ENCODE assay signal across 14 cellular contexts in the genomic region with DNA sequence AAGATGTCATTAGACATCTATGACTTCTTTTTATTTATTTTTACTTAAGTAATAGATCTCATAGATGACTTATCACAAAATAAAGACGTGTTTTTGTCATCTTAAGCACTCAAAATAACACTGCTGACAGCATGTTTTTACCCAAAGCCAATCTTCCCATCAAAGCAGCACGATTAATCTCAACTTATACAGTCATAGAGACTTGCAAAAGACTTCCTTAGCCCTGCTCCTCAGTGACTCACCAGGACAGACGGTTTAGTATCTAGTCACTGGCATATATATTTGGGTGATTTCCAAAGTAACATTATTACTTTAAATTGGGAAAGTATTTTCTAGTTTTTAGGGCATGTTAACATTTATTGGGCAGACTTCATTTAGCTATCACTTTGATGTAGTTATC. TPM values are rescaled to one million over a fixed set of nuclear protein-coding genes. Genes with fewer than 3 reads are reported as not detected.
A peak's percentile ranks its signal among the peaks of the same experiment; 100 is the strongest.
DNase-seq lines count a peak whose midpoint lies in the region; ATAC-seq and FAIRE-seq lines count a peak whose summit lies in the region.
"Had no signal": no experiment of that assay in that cellular context is flagged by ENCODE, and none has a peak within 500 bp of the region (broad histone marks: within the 10 kb centered on the region; RNA-seq: fewer than 3 reads in every experiment).

No MANE protein-coding gene starts in this region.

- DNase-seq in activated T-cell treated with anti-CD3 and anti-CD28 coated beads, Interleukin-2, amount 50 U/mL, for 72 hours, result no peak
- no peak for DNase-seq in activated T-cell treated with anti-CD3 and anti-CD28 coated beads, Interleukin-2, amount 50 U/mL, for 1 hour
- DNase-seq in RCC 7860 (ENCODE audit: low spot score), result peak; percentile 57
- peak; percentile 64 for DNase-seq in fibroblast of peridontal ligament (ENCODE audit: extremely low read depth)
- peak; percentile 60 for DNase-seq in stromal cell of bone marrow (ENCODE audit: low read depth)
- DNase-seq in kidney glomerular epithelial cell (lab: John Stamatoyannopoulos, UW), result no peak
- DNase-seq in HT-29 (ENCODE audit: low spot score), result no peak
- DNase-seq: ACHN; foreskin melanocyte; left ventricle myocardium inferior; RPMI8226; stimulated activated CD4-positive, alpha-beta T cell treated with anti-CD3 and anti-CD28 coated beads, Interleukin-2, amount 100 ng/mL, for 24 hours had no signal

- H3K9me3 Mint-ChIP-seq in activated T-cell treated with anti-CD3 and anti-CD28 coated beads, Interleukin-2, amount 50 U/mL, for 72 hours, result no peaks in the 10 kb centered on the region

- peaks cover 43% of the 10 kb centered on the region for H3K27me3 Mint-ChIP-seq in activated T-cell treated with anti-CD3 and anti-CD28 coated beads, Interleukin-2, amount 50 U/mL, for 72 hours (ENCODE audit: low read depth)

- peak; percentile 54 to 79 for ATAC-seq in activated T-cell treated with anti-CD3 and anti-CD28 coated beads, Interleukin-2, amount 50 U/mL, for 72 hours (replicated peaks in 1 of 2)
- ATAC-seq in GM18861 (IDR thresholded peaks at IDR 0.05; ENCODE audit: unreplicated experiment), result no peak
- ATAC-seq: body of pancreas had no signal

- H3K36me3 Mint-ChIP-seq in activated T-cell treated with anti-CD3 and anti-CD28 coated beads, Interleukin-2, amount 50 U/mL, for 72 hours (ENCODE audit: insufficient read depth in 2 of 2), result no peaks in the 10 kb centered on the region

- no peak overlapping the region for H3K4me3 Mint-ChIP-seq in activated T-cell treated with anti-CD3 and anti-CD28 coated beads, Interleukin-2, amount 50 U/mL, for 72 hours

- no peak overlapping the region for H3K27ac Mint-ChIP-seq in activated T-cell treated with anti-CD3 and anti-CD28 coated beads, Interleukin-2, amount 50 U/mL, for 72 hours

- peaks cover 7% of the 10 kb centered on the region for H3K4me1 Mint-ChIP-seq in activated T-cell treated with anti-CD3 and anti-CD28 coated beads, Interleukin-2, amount 50 U/mL, for 72 hours (ENCODE audit: low read depth)

- peak; percentile 64 for FAIRE-seq in RCC 7860 (lab: Jason Lieb, UNC)

RNA-seq across cellular contexts. Expression of a gene that starts 3.8 kb away (rescaled TPM):
- not detected for total RNA-seq in activated T-cell treated with anti-CD3 and anti-CD28 coated beads, Interleukin-2, amount 50 U/mL, for 72 hours
- total RNA-seq in HT-29 (2014; rRNA removed; shearing (Covaris generic)), result not detected in 2 replicates
- total RNA-seq: left ventricle myocardium inferior had no signal

RNA-seq across cellular contexts. Expression of a gene that starts 10.7 kb away (rescaled TPM):
- total RNA-seq in activated T-cell treated with anti-CD3 and anti-CD28 coated beads, Interleukin-2, amount 50 U/mL, for 72 hours, result not detected
- total RNA-seq in HT-29 (2014; rRNA removed; shearing (Covaris generic)), result not detected in 2 replicates

RNA-seq across cellular contexts. Expression of a gene that starts 30.0 kb away (rescaled TPM):
- total RNA-seq in activated T-cell treated with anti-CD3 and anti-CD28 coated beads, Interleukin-2, amount 50 U/mL, for 72 hours, result 10 to 100 TPM; 15.8 to 20.3 TPM
- 7.9 and 17.4 TPM in 2 replicates for total RNA-seq in HT-29 (2014; rRNA removed; shearing (Covaris generic))

RNA-seq across cellular contexts. Expression of a gene that starts 52.7 kb away (rescaled TPM):
- not detected for total RNA-seq in activated T-cell treated with anti-CD3 and anti-CD28 coated beads, Interleukin-2, amount 50 U/mL, for 72 hours
- total RNA-seq in HT-29 (2014; rRNA removed; shearing (Covaris generic)), result not detected in 2 replicates

Comparison
In these comparisons a context has a peak if more than half of its experiments do, and no peak if none do; other contexts are left out.
1. DNase-seq: peak in RCC 7860 (single experiment), fibroblast of peridontal ligament (single experiment) and stromal cell of bone marrow (single experiment); none in activated T-cell treated with anti-CD3 and anti-CD28 coated beads, Interleukin-2, amount 50 U/mL, for 72 hours (0 of 2), activated T-cell treated with anti-CD3 and anti-CD28 coated beads, Interleukin-2, amount 50 U/mL, for 1 hour (single experiment), kidney glomerular epithelial cell (single experiment) and HT-29 (single experiment).